Comparison of ENCODE assay signal across 8 cellular contexts in genomic region chr14:75126679-75127473, GRCh38. TPM values are rescaled to one million over a fixed set of nuclear protein-coding genes. Genes with fewer than 3 reads are reported as not detected.
DNase-seq lines count a peak whose midpoint lies in the region; ATAC-seq, FAIRE-seq and TF ChIP-seq lines count a peak whose summit lies in the region.

Gene NEK9 (minus strand): TSS chr14:75127048. CDS start chr14:75126921, 127 bp downstream.

- H3K27ac ChIP-seq in uterus, result peak within 1 kb of the TSS; percentile 93 to 94

- H3K4me1 Mint-ChIP-seq in T-helper 17 cell, result peaks cover 29% of the 10 kb centered on the region

- FAIRE-seq in GM12891 (lab: Jason Lieb, UNC), result peak; percentile 82

- peaks cover 7% of the 10 kb centered on the region for H3K36me3 Mint-ChIP-seq in T-helper 17 cell (ENCODE audit: low read depth)

- H3K4me3 ChIP-seq in uterus, result peak within 1 kb of the TSS; percentile 74 to 85

- no peaks in the 10 kb centered on the region for H3K27me3 Mint-ChIP-seq in T-helper 17 cell

- intact Hi-C loops in left ventricle myocardium superior (cut with micrococcal nuclease) (no loop called here), uterus (cut with DNase I; ENCODE audit: low total_unique reads) (no loop called here)

- no peaks in the 10 kb centered on the region for H3K36me3 ChIP-seq in uterus

- H3K27ac Mint-ChIP-seq in T-helper 17 cell, result peak within 1 kb of the TSS; percentile 99

- no peaks in the 10 kb centered on the region for H3K9me3 ChIP-seq in T-helper 17 cell (ENCODE audit: control insufficient read depth, low read length, poor library complexity, severe bottlenecking)
- no peaks in the 10 kb centered on the region for H3K9me3 ChIP-seq in uterus

- ATAC-seq in HG02870 (IDR thresholded peaks at IDR 0.05; ENCODE audit: unreplicated experiment) (peak; percentile 87), T-helper 17 cell (peak; percentile 86), left ventricle myocardium superior (peak; percentile 96)

- DNase-seq in GM12891 (ENCODE audit: insufficient read length, low spot score) (peak; percentile 85), NCI-H1694 (lab: John Stamatoyannopoulos, UW) (peak; percentile 93), T-helper 17 cell (peak; percentile 73 to 84 (median 78)), amygdala (lab: John Stamatoyannopoulos, UW) (peak; percentile 34 to 93 (median 83)), left ventricle myocardium superior (peak; percentile 94), putamen (ENCODE audit: low spot score) (peak; percentile 92), uterus (peak; percentile 90)

- H3K27me3 ChIP-seq in uterus, result no peaks in the 10 kb centered on the region

- TF ChIP-seq POLR2A in GM12891 (IDR thresholded peaks at IDR 0.05; ENCODE audit: low read depth, low read length) (peak; percentile 81; the same call in 1 of the 2 replicates), uterus (IDR thresholded peaks at IDR 0.05) (peak; percentile 40 to 79)

- H3K4me1 ChIP-seq in uterus, result peaks cover 0 to 4% of the 10 kb centered on the region in 2 donors

- no peak for TF ChIP-seq CTCF in uterus (IDR thresholded peaks at IDR 0.05)

- peak within 1 kb of the TSS; percentile 89 for H3K4me3 Mint-ChIP-seq in T-helper 17 cell

TF ChIP-seq in GM12891, 5 proteins besides CTCF, POLR2A, EP300 and RAD21:
- TF ChIP-seq TAF1 (IDR thresholded peaks at IDR 0.05; ENCODE audit: low read depth, low read length) (peak; percentile 94), POU2F2 (IDR thresholded peaks at IDR 0.05; ENCODE audit: low read depth, low read length) (0 out of 2 replicates have a peak, but pooled peaks have one; percentile 21), PAX5 (IDR thresholded peaks at IDR 0.05; ENCODE audit: insufficient read depth, low read length, severe bottlenecking) (no peak), POLR2AphosphoS5 (IDR thresholded peaks at IDR 0.05; ENCODE audit: low read depth, low read length) (peak; percentile 92), SPI1 (IDR thresholded peaks at IDR 0.05; ENCODE audit: low read depth, low read length) (peak; percentile 20; the same call in 1 of the 2 replicates)

RNA-seq across cellular contexts. Expression of gene NEK9, which starts in this region (rescaled TPM):
- polyA plus RNA-seq in GM12891 (2012; ENCODE audit: low read depth, missing spikeins), result 39.9 TPM
- total RNA-seq in T-helper 17 cell, result 10 to 100 TPM; 61.7 to 63.6 TPM
- 119 TPM for total RNA-seq in left ventricle myocardium superior
- total RNA-seq in uterus, result 100 to 1,000 TPM in 1 of 4 donors, 10 to 100 TPM in 3; 51.2 to 115 (median 71.4) TPM

Comparison
In these comparisons a context has a peak if more than half of its experiments do, and no peak if none do; other contexts are left out.
1. Peak in every context shown above with its lines: DNase-seq, ATAC-seq, H3K4me3 ChIP-seq and H3K27ac ChIP-seq.